In genomic region chr15:62417444-62417843, GRCh38 we compare ENCODE assay signal across 1 cellular context.
TF ChIP-seq lines count a peak whose summit lies in the region.

No MANE protein-coding gene starts in this region.

TF ChIP-seq in GM23338, 12 proteins besides CTCF, POLR2A, EP300 and RAD21 (continued from another document):
- TF ChIP-seq REST (IDR thresholded peaks at IDR 0.05; ENCODE audit: unreplicated experiment): no peak
